15 cellular contexts compared by ENCODE assay signal in the genomic region with DNA sequence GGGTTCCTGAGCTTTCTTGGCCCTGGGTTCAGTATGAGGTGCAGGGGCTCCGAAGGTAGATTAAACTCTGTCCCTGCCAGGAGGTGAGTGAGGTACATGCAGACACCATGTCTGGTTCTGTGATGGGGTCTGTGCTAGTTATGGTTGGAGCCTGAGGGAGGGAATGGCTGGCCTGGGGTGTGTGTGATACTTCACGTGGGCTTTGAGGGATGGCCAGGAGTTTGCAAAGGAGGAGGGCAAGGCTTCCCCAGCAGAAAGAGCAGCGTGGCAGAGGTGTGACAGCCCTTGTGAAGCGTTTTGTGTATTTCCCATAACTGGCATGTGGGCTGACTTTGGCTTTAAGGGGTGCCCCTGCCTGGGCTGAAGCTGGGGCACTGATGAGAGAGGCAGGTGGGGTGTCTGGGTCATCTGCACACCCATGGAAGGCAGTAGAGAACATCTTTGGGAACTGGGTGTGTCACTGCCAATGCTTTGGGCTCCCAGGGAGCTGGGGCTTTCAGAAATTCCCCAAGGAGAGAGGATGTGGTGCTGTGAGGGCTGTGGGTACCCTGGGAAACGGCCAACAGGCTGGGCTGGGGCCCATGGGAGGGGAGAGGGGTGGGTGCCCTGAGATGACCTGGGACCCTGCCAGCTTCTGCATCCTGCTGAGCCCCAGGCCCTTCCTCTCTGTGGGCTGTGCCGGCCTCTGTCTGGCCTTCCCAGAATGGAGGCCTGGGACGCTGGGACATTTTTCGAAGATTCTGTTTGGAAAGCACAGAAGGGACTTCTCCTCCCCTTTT. TPM values are rescaled to one million over a fixed set of nuclear protein-coding genes. Genes with fewer than 3 reads are reported as not detected.
DNase-seq lines count a peak whose midpoint lies in the region; ATAC-seq, FAIRE-seq and TF ChIP-seq lines count a peak whose summit lies in the region.
"Had no signal": no experiment of that assay in that cellular context is flagged by ENCODE, and none has a peak within 500 bp of the region (broad histone marks: within the 10 kb centered on the region; RNA-seq: fewer than 3 reads in every experiment).

No MANE protein-coding gene starts in this region.

- H3K14ac ChIP-seq in mesenchymal stem cell (ENCODE audit: low read length in 2 of 2) = no peak overlapping the region

- H3K36me3 ChIP-seq in HEK293 (ENCODE audit: control insufficient read depth in 2 of 2, insufficient read depth in 1 of 2, low read length in 2 of 2) (peaks cover 0 to 31% of the 10 kb centered on the region in 2 experiments; a peak in 2 of 3 replicates), mesenchymal stem cell (ENCODE audit: control insufficient read depth in 1 of 2, insufficient read depth in 2 of 2, low read depth in 1 of 2, low read length in 2 of 2) (no peaks in the 10 kb centered on the region), thoracic aorta (peaks cover 3% of the 10 kb centered on the region)
- H3K36me3 ChIP-seq: right lobe of liver had no signal

- TF ChIP-seq CTCF in HEK293 (tag by site-specific recombination; IDR thresholded peaks at IDR 0.05) (no peak), brain (conservative IDR thresholded peaks at IDR 0.05) (no peak), thoracic aorta (IDR thresholded peaks at IDR 0.05) (no peak), MCF 10A (IDR thresholded peaks at IDR 0.05; ENCODE audit: unreplicated experiment) (no peak), GM13976 (IDR thresholded peaks at IDR 0.05; ENCODE audit: borderline replicate concordance, control extremely low read depth, extremely low read depth, insufficient read depth, missing control alignments) (no peak)

- no peak overlapping the region for H2BK15ac ChIP-seq in mesenchymal stem cell (ENCODE audit: low read depth, poor library complexity, severe bottlenecking)

- no peak overlapping the region for H3K4me3 ChIP-seq in HEK293 (ENCODE audit: low read depth, low read length)
- H3K4me3 ChIP-seq in mesenchymal stem cell (ENCODE audit: insufficient read depth in 1 of 2, low read depth in 1 of 2, low read length in 2 of 2) = no peak overlapping the region
- no peak overlapping the region for H3K4me3 ChIP-seq in thoracic aorta
- H3K4me3 ChIP-seq: right lobe of liver had no signal

- peak overlapping the region; percentile 28 for H4K91ac ChIP-seq in mesenchymal stem cell (ENCODE audit: low read length)

- H2BK12ac ChIP-seq in mesenchymal stem cell (ENCODE audit: low read length in 2 of 2) = no peak overlapping the region

- H3K4me1 ChIP-seq in HEK293 (ENCODE audit: control insufficient read depth, insufficient read depth, low read length) = peaks cover 6% of the 10 kb centered on the region
- H3K4me1 ChIP-seq in mesenchymal stem cell (ENCODE audit: control insufficient read depth, insufficient read depth, low read depth, low read length) = peaks cover 8% of the 10 kb centered on the region
- H3K4me1 ChIP-seq in thoracic aorta (ENCODE audit: control insufficient read depth in 1 of 2, low read depth in 2 of 2) = peaks cover 26 to 54% of the 10 kb centered on the region in 2 donors

- H3K4me3 Mint-ChIP-seq in brain (no peak overlapping the region), MCF 10A (ENCODE audit: unreplicated experiment) (no peak overlapping the region)

- H2AFZ ChIP-seq in mesenchymal stem cell (ENCODE audit: low read depth, low read length) = no peak overlapping the region

- intact Hi-C loops in MCF 10A (cut with micrococcal nuclease) = no loop called here

- POLR2A ChIA-PET in HEK293 (lab: Yijun Ruan, JAX) (no interaction called here), MCF 10A (lab: Yijun Ruan, JAX) (no interaction called here)

- no peak for TF ChIP-seq POLR2A in GM12892 (IDR thresholded peaks at IDR 0.05; ENCODE audit: low read depth, low read length)

- H3K9me3 ChIP-seq in HEK293 (ENCODE audit: control insufficient read depth, insufficient read depth, low read depth, low read length) = no peaks in the 10 kb centered on the region
- no peaks in the 10 kb centered on the region for H3K9me3 ChIP-seq in mesenchymal stem cell (ENCODE audit: control insufficient read depth, low read length)
- H3K9me3 ChIP-seq in thoracic aorta = no peaks in the 10 kb centered on the region
- H3K9me3 ChIP-seq: right lobe of liver had no signal

- peak overlapping the region; percentile 20 for H4K8ac ChIP-seq in mesenchymal stem cell (ENCODE audit: low read length)

- DNase-seq in mesenchymal stem cell = no peak
- DNase-seq in thoracic aorta (ENCODE audit: low spot score) = no peak
- no peak for DNase-seq in NCI-H187 treated with DMSO at 0.1 percent for 48 hours (lab: John Stamatoyannopoulos, UW)
- no peak for DNase-seq in GM12892 (ENCODE audit: insufficient read length)
- no peak for DNase-seq in MCF 10A (ENCODE audit: unreplicated experiment)
- no peak for DNase-seq in GM13976 (ENCODE audit: low spot score)
- DNase-seq: activated CD8-positive, alpha-beta memory T cell treated with anti-CD3 and anti-CD28 coated beads for 24 hours; NCI-H748 treated with DMSO at 0.1 percent for 48 hours; right lobe of liver; stimulated activated CD4-positive, alpha-beta T cell treated with anti-CD3 and anti-CD28 coated beads, Interleukin-2, amount 100 ng/mL, for 48 hours had no signal

- H3K27me3 Mint-ChIP-seq in brain (no peaks in the 10 kb centered on the region), MCF 10A (ENCODE audit: insufficient read depth, unreplicated experiment) (no peaks in the 10 kb centered on the region)

- no peaks in the 10 kb centered on the region for H3K9me3 Mint-ChIP-seq in brain
- H3K9me3 Mint-ChIP-seq in MCF 10A (ENCODE audit: unreplicated experiment) = no peaks in the 10 kb centered on the region

- no peak overlapping the region for H2AK5ac ChIP-seq in mesenchymal stem cell (ENCODE audit: low read length, severe bottlenecking)

- no peak overlapping the region for H3K23ac ChIP-seq in mesenchymal stem cell (ENCODE audit: low read length in 2 of 2)

- in situ Hi-C loops in GM13976 (cut with MboI; ENCODE audit: low sequenced_read_pairs, unreplicated experiment) = no loop called here

- no peaks in the 10 kb centered on the region for H3K79me1 ChIP-seq in mesenchymal stem cell (replicated peaks; ENCODE audit: low read length, poor library complexity, severe bottlenecking)

- H3K27ac ChIP-seq in HEK293 (ENCODE audit: extremely low read depth, low read depth, low read length) (no peak overlapping the region), mesenchymal stem cell (ENCODE audit: low read length, poor library complexity, severe bottlenecking) (no peak overlapping the region), thoracic aorta (peak overlapping the region; percentile 26 to 72)

- no peak overlapping the region for H3K4ac ChIP-seq in mesenchymal stem cell (ENCODE audit: low read depth in 1 of 2, low read length in 2 of 2)

- CTCF ChIA-PET in HEK293 (lab: Yijun Ruan, JAX) = interaction anchor here (0.6 kb wide), 1 partner anchor 11 kb away, joined by 3 read pairs; no protein-coding TSS in a partner anchor
- CTCF ChIA-PET in MCF 10A (lab: Yijun Ruan, JAX) = no interaction called here

- no peak for FAIRE-seq in GM12892 (lab: Jason Lieb, UNC)
- FAIRE-seq: GM18507 had no signal

- peaks cover 40% of the 10 kb centered on the region for H3K4me1 Mint-ChIP-seq in brain
- H3K4me1 Mint-ChIP-seq in MCF 10A (ENCODE audit: insufficient read depth, unreplicated experiment) = no peaks in the 10 kb centered on the region

- WGBS in mesenchymal stem cell = 55% methylated on average over 8 of the region's 8 CpGs

- peaks cover 16% of the 10 kb centered on the region for H3K36me3 Mint-ChIP-seq in brain
- H3K36me3 Mint-ChIP-seq in MCF 10A (ENCODE audit: insufficient read depth, unreplicated experiment) = no peaks in the 10 kb centered on the region

- no peak for ATAC-seq in thoracic aorta (ENCODE audit: insufficient number of reproducible peaks, low FRiP score, low read depth)

- H3K27me3 ChIP-seq in mesenchymal stem cell (ENCODE audit: control insufficient read depth in 1 of 2, insufficient read depth in 1 of 2, low read length in 2 of 2) (peaks cover 15 to 49% of the 10 kb centered on the region in 2 experiments), thoracic aorta (replicated peaks; ENCODE audit: insufficient read depth) (no peaks in the 10 kb centered on the region)
- H3K27me3 ChIP-seq: right lobe of liver had no signal

- no peak overlapping the region for H2BK5ac ChIP-seq in mesenchymal stem cell (ENCODE audit: low read depth, low read length, poor library complexity, severe bottlenecking)

- H3K4me2 ChIP-seq in mesenchymal stem cell (ENCODE audit: low read length, poor library complexity, severe bottlenecking) = no peak overlapping the region

- H3K9ac ChIP-seq in mesenchymal stem cell (ENCODE audit: low read length) = no peak overlapping the region

- H3K18ac ChIP-seq in mesenchymal stem cell (ENCODE audit: low read depth in 1 of 2, low read length in 2 of 2) = no peak overlapping the region

- BruUV-seq in MCF 10A (replicated peaks; lab: Mats Ljungman, UMichigan) = no TSS peak

- H2BK120ac ChIP-seq in mesenchymal stem cell (ENCODE audit: low read depth, low read length) = no peak overlapping the region

- H3K27ac Mint-ChIP-seq in brain (peak overlapping the region in 4 of 5 experiments; percentile 8 to 70 (median 18)), MCF 10A (ENCODE audit: low read depth, unreplicated experiment) (no peak overlapping the region)

TF ChIP-seq in HEK293, 187 proteins besides CTCF, POLR2A, EP300 and RAD21 (continues in another document):
- peak; percentile 89 for TF ChIP-seq ZFP3 (tag by site-specific recombination; IDR thresholded peaks at IDR 0.05; ENCODE audit: low read depth)
- no peak for TF ChIP-seq ZFP69B (tag by site-specific recombination; IDR thresholded peaks at IDR 0.05)
- no peak for TF ChIP-seq ZBTB1 (tag by site-specific recombination; IDR thresholded peaks at IDR 0.05)
- TF ChIP-seq ZXDB (tag by site-specific recombination; IDR thresholded peaks at IDR 0.05) = no peak
- no peak for TF ChIP-seq ZNF221 (tag by site-specific recombination; IDR thresholded peaks at IDR 0.05; ENCODE audit: borderline replicate concordance)
- no peak for TF ChIP-seq ZNF202 (tag by site-specific recombination; IDR thresholded peaks at IDR 0.05; ENCODE audit: borderline replicate concordance)

RNA-seq across cellular contexts. Expression of gene PALD1, which starts 4.6 kb away (rescaled TPM):
- polyA plus RNA-seq in brain (ENCODE audit: insufficient read depth, low read depth, low replicate concordance) = 6.4 TPM
- polyA plus RNA-seq in mesenchymal stem cell (2013, experiment 1 of 2) = 0.01 TPM
- 0.01 TPM for polyA plus RNA-seq in mesenchymal stem cell (2013, experiment 2 of 2)
- total RNA-seq in thoracic aorta (10 to 100 TPM; 19.5 to 19.7 TPM), MCF 10A (2022) (0.12 TPM in 1 of 2 replicates, not detected in the other)
- polyA plus RNA-seq in GM12892 (2012; ENCODE audit: missing spikeins) = 2.2 TPM

RNA-seq across cellular contexts. Expression of gene NODAL, which starts 41.7 kb away (rescaled TPM):
- 1.3 TPM for polyA plus RNA-seq in brain (ENCODE audit: insufficient read depth, low read depth, low replicate concordance)
- polyA plus RNA-seq in mesenchymal stem cell (2013, experiment 1 of 2) = not detected
- not detected for polyA plus RNA-seq in mesenchymal stem cell (2013, experiment 2 of 2)
- under 1 TPM in 1 of 2 donors, not detected in 1; 0.27 TPM for total RNA-seq in thoracic aorta
- polyA plus RNA-seq in GM12892 (2012; ENCODE audit: missing spikeins) = not detected
- not detected in 2 replicates for total RNA-seq in MCF 10A (2022)
- total RNA-seq: liver, right lobe of liver had no signal
- polyA plus RNA-seq: liver, neural cell had no signal

Comparison
In these comparisons a context has a peak if more than half of its experiments do, and no peak if none do; other contexts are left out.
1. H3K27ac ChIP-seq: peak in thoracic aorta (2 of 2); none in HEK293 (single experiment) and mesenchymal stem cell (single experiment).
2. RNA of gene PALD1, which starts 4.6 kb away (total RNA-seq): 19.5 to 19.7 TPM in thoracic aorta; 0.12 TPM in MCF 10A; every median in the first group is over 10 times any median in the second.